8 cellular contexts compared by ENCODE assay signal in genomic region chr6:28136585-28137457, GRCh38. TPM values are rescaled to one million over a fixed set of nuclear protein-coding genes. Genes with fewer than 3 reads are reported as not detected.
DNase-seq lines count a peak whose midpoint lies in the region; ATAC-seq and TF ChIP-seq lines count a peak whose summit lies in the region.

No MANE protein-coding gene starts in this region.

- H3K4me3 ChIP-seq in GM12875 (ENCODE audit: low read depth, low read length) = peak overlapping the region; percentile 64
- H3K4me3 ChIP-seq in left ventricle myocardium inferior = peak overlapping the region; percentile 81

- H3K36me3 Mint-ChIP-seq in progenitor cell of endocrine pancreas (ENCODE audit: insufficient read depth) = no peaks in the 10 kb centered on the region

- H3K4me1 ChIP-seq in left ventricle myocardium inferior = peaks cover 71% of the 10 kb centered on the region

- peak overlapping the region; percentile 93 for H3K4me3 Mint-ChIP-seq in progenitor cell of endocrine pancreas (ENCODE audit: low read depth)

- peak overlapping the region; percentile 95 for H3K27ac ChIP-seq in left ventricle myocardium inferior (replicated peaks)

- H3K9me3 ChIP-seq in left ventricle myocardium inferior (replicated peaks) = no peaks in the 10 kb centered on the region

- DNase-seq in NCI-H146 (lab: John Stamatoyannopoulos, UW) = peak; percentile 91
- DNase-seq in T-helper 1 cell = peak; percentile 36 to 83 (median 45)
- peak; percentile 35 to 90 (median 78) for DNase-seq in amygdala (lab: John Stamatoyannopoulos, UW)
- DNase-seq in left ventricle myocardium inferior = peak; percentile 90
- DNase-seq in progenitor cell of endocrine pancreas (ENCODE audit: low spot score, unreplicated experiment) = peak; percentile 67
- DNase-seq in ureter (ENCODE audit: low spot score) = peak; percentile 90

- peaks cover 6% of the 10 kb centered on the region for H3K27me3 Mint-ChIP-seq in progenitor cell of endocrine pancreas

- TF ChIP-seq CTCF in GM12875 (IDR thresholded peaks at IDR 0.05; ENCODE audit: borderline replicate concordance, insufficient read depth, low read depth, low read length) = no peak
- TF ChIP-seq CTCF in left ventricle myocardium inferior (IDR thresholded peaks at IDR 0.05; ENCODE audit: borderline replicate concordance) = no peak
- TF ChIP-seq CTCF in progenitor cell of endocrine pancreas (IDR thresholded peaks at IDR 0.05; ENCODE audit: unreplicated experiment) = no peak

- H3K4me1 Mint-ChIP-seq in progenitor cell of endocrine pancreas (ENCODE audit: low read depth) = peaks cover 20% of the 10 kb centered on the region

- H3K9me3 Mint-ChIP-seq in progenitor cell of endocrine pancreas (ENCODE audit: low read depth) = no peaks in the 10 kb centered on the region

- ATAC-seq in HG02798 (IDR thresholded peaks at IDR 0.05; ENCODE audit: poor library complexity, unreplicated experiment) = peak; percentile 78

- intact Hi-C loops in left ventricle myocardium inferior (cut with micrococcal nuclease) = loop anchor here (10.0 kb wide), 1 partner anchor 218 kb away; no protein-coding TSS in a partner anchor

- H3K36me3 ChIP-seq in left ventricle myocardium inferior = no peaks in the 10 kb centered on the region

- H3K27me3 ChIP-seq in left ventricle myocardium inferior (ENCODE audit: low read depth) = no peaks in the 10 kb centered on the region

- H3K27ac Mint-ChIP-seq in progenitor cell of endocrine pancreas = peak overlapping the region; percentile 96

RNA-seq across cellular contexts. Expression of gene ZKSCAN8, which starts 4.9 kb away (rescaled TPM):
- total RNA-seq in left ventricle myocardium inferior = 11.2 TPM
- total RNA-seq in progenitor cell of endocrine pancreas = 45.2 and 47.6 TPM in 2 replicates
- 28.6 TPM for total RNA-seq in ureter

RNA-seq across cellular contexts. Expression of gene ZSCAN16, which starts 12.4 kb away (rescaled TPM):
- total RNA-seq in left ventricle myocardium inferior (2.1 TPM), progenitor cell of endocrine pancreas (19.6 and 20.2 TPM in 2 replicates), ureter (9.9 TPM)

RNA-seq across cellular contexts. Expression of gene ZNF165, which starts 56.5 kb away (rescaled TPM):
- total RNA-seq in left ventricle myocardium inferior (0.55 TPM), progenitor cell of endocrine pancreas (9.7 TPM in 2 replicates), ureter (1.6 TPM)

Comparison
In these comparisons a context has a peak if more than half of its experiments do, and no peak if none do; other contexts are left out.
1. Peak in every context shown above with its lines: DNase-seq, ATAC-seq, H3K4me3 ChIP-seq and H3K27ac ChIP-seq.